In genomic region chr2:20072436-20073158, GRCh38 we compare ENCODE assay signal across 11 cellular contexts. TPM values are rescaled to one million over a fixed set of nuclear protein-coding genes. Genes with fewer than 3 reads are reported as not detected.
DNase-seq lines count a peak whose midpoint lies in the region; ATAC-seq and TF ChIP-seq lines count a peak whose summit lies in the region.
"Had no signal": no experiment of that assay in that cellular context is flagged by ENCODE, and none has a peak within 500 bp of the region (broad histone marks: within the 10 kb centered on the region; RNA-seq: fewer than 3 reads in every experiment).

No MANE protein-coding gene starts in this region.

- TF ChIP-seq CTCF in AG04450 (IDR thresholded peaks at IDR 0.05; ENCODE audit: low read depth, low read length) (no peak), glutamatergic neuron (IDR thresholded peaks at IDR 0.05; ENCODE audit: partially characterized antibody, unreplicated experiment) (no peak), prostate gland (IDR thresholded peaks at IDR 0.05) (no peak), GM20000 (IDR thresholded peaks at IDR 0.05; ENCODE audit: extremely low read depth, missing control alignments) (no peak)

- peak overlapping the region; percentile 94 for H3K27ac Mint-ChIP-seq in glutamatergic neuron (ENCODE audit: unreplicated experiment)

- no peaks in the 10 kb centered on the region for H3K36me3 ChIP-seq in adipocyte (ENCODE audit: control insufficient read depth, insufficient read depth, low read length, severe bottlenecking)
- H3K36me3 ChIP-seq in prostate gland = no peaks in the 10 kb centered on the region
- H3K36me3 ChIP-seq: BLaER1 had no signal

- no peak for DNase-seq in AG04450 (ENCODE audit: low read depth, low spot score)
- DNase-seq in adipocyte (ENCODE audit: low read depth) = peak; percentile 45
- no peak for DNase-seq in glutamatergic neuron
- DNase-seq in prostate gland (ENCODE audit: low spot score) = no peak
- DNase-seq in hepatic stellate cell (ENCODE audit: low spot score) = no peak
- no peak for DNase-seq in GM20000 (ENCODE audit: low spot score)
- no peak for DNase-seq in activated T-cell treated with anti-CD3 and anti-CD28 coated beads, Interleukin-2, amount 50 U/mL, for 48 hours
- DNase-seq: foreskin melanocyte, T-helper 1 cell had no signal

- H3K27me3 ChIP-seq in AG04450 (ENCODE audit: control insufficient read depth, insufficient read depth, low read length) (no peaks in the 10 kb centered on the region), adipocyte (replicated peaks; ENCODE audit: control insufficient read depth, insufficient read depth, low read length) (no peaks in the 10 kb centered on the region), prostate gland (replicated peaks; ENCODE audit: insufficient read depth) (no peaks in the 10 kb centered on the region)
- H3K27me3 ChIP-seq: BLaER1 had no signal

- peaks cover 16% of the 10 kb centered on the region for H3K36me3 Mint-ChIP-seq in glutamatergic neuron (ENCODE audit: unreplicated experiment)

- peak overlapping the region; percentile 31 for H3K4me3 Mint-ChIP-seq in glutamatergic neuron (ENCODE audit: unreplicated experiment)

- peaks cover 8% of the 10 kb centered on the region for H3K27me3 Mint-ChIP-seq in glutamatergic neuron (ENCODE audit: unreplicated experiment)

- WGBS in prostate gland = 85% methylated on average over 7 of the region's 7 CpGs

- peak overlapping the region; percentile 92 for H3K9ac ChIP-seq in adipocyte (ENCODE audit: low read length)
- H3K9ac ChIP-seq: BLaER1 had no signal

- H3K9me3 ChIP-seq in AG04450 (ENCODE audit: control insufficient read depth, insufficient read depth, low read length) (peaks cover 2% of the 10 kb centered on the region; the same call in 1 of the 2 replicates), adipocyte (ENCODE audit: control insufficient read depth, low read length) (no peaks in the 10 kb centered on the region), prostate gland (no peaks in the 10 kb centered on the region)

- peak overlapping the region; percentile 100 for H3K27ac ChIP-seq in AG04450 (ENCODE audit: low read depth, low read length)
- peak overlapping the region; percentile 30 to 49 for H3K27ac ChIP-seq in prostate gland
- H3K27ac ChIP-seq: BLaER1 had no signal

- no peak for ATAC-seq in GM19467 (IDR thresholded peaks at IDR 0.05; ENCODE audit: unreplicated experiment)

- no peak for TF ChIP-seq POLR2A in prostate gland (IDR thresholded peaks at IDR 0.05)

- peaks cover 26% of the 10 kb centered on the region for H3K4me1 Mint-ChIP-seq in glutamatergic neuron (ENCODE audit: low read depth, unreplicated experiment)

- H3K4me1 ChIP-seq in adipocyte (ENCODE audit: control insufficient read depth, insufficient read depth, low read length) = peaks cover 52% of the 10 kb centered on the region
- H3K4me1 ChIP-seq in prostate gland (replicated peaks) = no peaks in the 10 kb centered on the region
- H3K4me1 ChIP-seq: BLaER1 had no signal

- peaks cover 2% of the 10 kb centered on the region for H3K9me3 Mint-ChIP-seq in glutamatergic neuron (ENCODE audit: unreplicated experiment)

- POLR2A ChIA-PET in AG04450 (lab: Yijun Ruan, JAX) = interaction anchor here (1.0 to 5.6 kb wide), 4 partner anchors 10 to 22 kb away, joined by 5 to 44 read pairs (median 10); partner anchors contain the start of gene LAPTM4A

- CTCF ChIA-PET in AG04450 (lab: Charles Lee) = no interaction called here

- H3K4me3 ChIP-seq in AG04450 (ENCODE audit: low read depth, low read length) = no peak overlapping the region; the same call in 1 of the 2 replicates
- H3K4me3 ChIP-seq in adipocyte (ENCODE audit: low read length) = peak overlapping the region; percentile 77
- no peak overlapping the region for H3K4me3 ChIP-seq in prostate gland
- H3K4me3 ChIP-seq: BLaER1 had no signal

- intact Hi-C loops in prostate gland (cut with DNase I) = no loop called here

RNA-seq across cellular contexts. Expression of gene LAPTM4A, which starts 21.2 kb away (rescaled TPM):
- 1,309 and 1,416 TPM in 2 replicates for polyA plus RNA-seq in AG04450 (2011; rRNA removed)
- 285 and 391 TPM in 2 replicates for polyA minus RNA-seq in AG04450 (2011; rRNA and poly(A)+ RNA removed)
- total RNA-seq in glutamatergic neuron (ENCODE audit: unreplicated experiment) (147 TPM), prostate gland (100 to 1,000 TPM; 142 to 340 TPM)
